In the genomic region with DNA sequence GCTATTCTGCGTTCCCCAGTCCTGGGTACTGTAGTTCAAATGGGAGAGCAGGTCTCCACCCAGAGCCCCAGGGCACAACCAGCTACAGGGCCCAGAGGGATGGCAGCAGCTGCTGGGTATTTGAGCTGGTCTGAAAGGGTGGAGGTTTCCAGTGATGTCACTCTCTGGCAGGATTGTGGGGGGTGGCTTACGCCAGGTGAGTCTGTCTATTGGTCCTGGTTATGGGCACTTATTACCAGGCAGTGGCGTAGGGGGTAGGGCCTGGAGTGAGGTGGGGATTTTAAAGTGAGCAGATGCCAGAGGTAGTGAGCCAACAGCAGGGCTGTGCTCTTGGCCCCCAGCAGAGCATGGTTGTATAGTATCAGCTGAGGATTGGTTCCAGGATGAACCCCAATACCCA, we compare ENCODE assay signal across 13 cellular contexts. TPM values are rescaled to one million over a fixed set of nuclear protein-coding genes. Genes with fewer than 3 reads are reported as not detected.
DNase-seq lines count a peak whose midpoint lies in the region; ATAC-seq, FAIRE-seq and TF ChIP-seq lines count a peak whose summit lies in the region.
"Had no signal": no experiment of that assay in that cellular context is flagged by ENCODE, and none has a peak within 500 bp of the region (broad histone marks: within the 10 kb centered on the region; RNA-seq: fewer than 3 reads in every experiment).

No MANE protein-coding gene starts in this region.

- intact Hi-C loops in uterus (cut with DNase I; ENCODE audit: low total_unique reads), result no loop called here

- TF ChIP-seq CTCF in foreskin keratinocyte (conservative IDR thresholded peaks at IDR 0.05) (no peak), uterus (IDR thresholded peaks at IDR 0.05) (no peak), osteoblast (IDR thresholded peaks at IDR 0.05; ENCODE audit: extremely low read depth, low read depth, low read length) (no peak)

- H3K9ac ChIP-seq in BLaER1, result peak overlapping the region; percentile 74

- TF ChIP-seq POLR2A in GM12891 (IDR thresholded peaks at IDR 0.05; ENCODE audit: low read depth, low read length) (peak; percentile 58), uterus (IDR thresholded peaks at IDR 0.05) (no peak)

- H3K36me3 ChIP-seq in BLaER1, result peaks cover 100% of the 10 kb centered on the region
- H3K36me3 ChIP-seq in uterus, result no peaks in the 10 kb centered on the region
- peaks cover 89% of the 10 kb centered on the region for H3K36me3 ChIP-seq in osteoblast (ENCODE audit: insufficient read depth, low read length)

- H3K4me3 Mint-ChIP-seq in T-helper 17 cell, result peak overlapping the region; percentile 69

- H3K27me3 ChIP-seq in BLaER1 (no peaks in the 10 kb centered on the region), foreskin keratinocyte (no peaks in the 10 kb centered on the region), uterus (no peaks in the 10 kb centered on the region), osteoblast (ENCODE audit: insufficient read depth, low read length) (no peaks in the 10 kb centered on the region)

- H3K4me1 Mint-ChIP-seq in T-helper 17 cell, result peaks cover 49% of the 10 kb centered on the region

- DNase-seq in GM12891 (ENCODE audit: insufficient read length, low spot score) (no peak), T-helper 17 cell (no peak), foreskin keratinocyte (no peak), uterus (no peak), osteoblast (ENCODE audit: insufficient read length, low spot score, missing footprints) (no peak)
- DNase-seq in activated effector memory CD4-positive, alpha-beta T cell treated with Interleukin-2 at 50 U/mL for 16 hours, result no peak
- DNase-seq: foreskin melanocyte, NCI-H524 treated with DMSO at 0.1 percent for 48 hours had no signal

- H3K9me3 ChIP-seq in BLaER1, result no peaks in the 10 kb centered on the region
- H3K9me3 ChIP-seq in T-helper 17 cell (ENCODE audit: control insufficient read depth, low read length, poor library complexity, severe bottlenecking), result no peaks in the 10 kb centered on the region
- no peaks in the 10 kb centered on the region for H3K9me3 ChIP-seq in uterus
- H3K9me3 ChIP-seq in osteoblast (ENCODE audit: low read depth, low read length), result no peaks in the 10 kb centered on the region

- peaks cover 9% of the 10 kb centered on the region for H3K36me3 Mint-ChIP-seq in T-helper 17 cell (ENCODE audit: low read depth)

- ATAC-seq in T-helper 17 cell (no peak), foreskin keratinocyte (peak; percentile 41), HG02884 (IDR thresholded peaks at IDR 0.05; ENCODE audit: unreplicated experiment) (no peak)

- H3K79me2 ChIP-seq in osteoblast (ENCODE audit: insufficient read depth, low read length), result peaks cover 72% of the 10 kb centered on the region

- H3K27me3 Mint-ChIP-seq in T-helper 17 cell, result no peaks in the 10 kb centered on the region

- H3K27ac Mint-ChIP-seq in T-helper 17 cell, result peak overlapping the region; percentile 100

- H3K4me1 ChIP-seq in BLaER1 (peaks cover 100% of the 10 kb centered on the region), foreskin keratinocyte (peaks cover 5% of the 10 kb centered on the region), uterus (peaks cover under 1 to 23% of the 10 kb centered on the region in 2 donors), osteoblast (ENCODE audit: insufficient read depth, low read length) (peaks cover 18% of the 10 kb centered on the region)

- peak overlapping the region; percentile 99 for H3K4me2 ChIP-seq in BLaER1
- no peak overlapping the region for H3K4me2 ChIP-seq in osteoblast (ENCODE audit: insufficient read depth, low read length)

- no peak overlapping the region for H3K4me3 ChIP-seq in BLaER1
- H3K4me3 ChIP-seq in uterus, result no peak overlapping the region
- H3K4me3 ChIP-seq in osteoblast (ENCODE audit: insufficient read depth, low read length), result no peak overlapping the region

- FAIRE-seq in GM12891 (lab: Jason Lieb, UNC), result no peak

- H3K27ac ChIP-seq in BLaER1 (peak overlapping the region; percentile 55; the same call in 1 of the 2 replicates), foreskin keratinocyte (no peak overlapping the region), uterus (no peak overlapping the region), osteoblast (ENCODE audit: low read depth, low read length) (no peak overlapping the region)

- no peak overlapping the region for H2AFZ ChIP-seq in osteoblast (ENCODE audit: low read length)

- H4K20me1 ChIP-seq in BLaER1, result peaks cover 100% of the 10 kb centered on the region
- peaks cover 85% of the 10 kb centered on the region for H4K20me1 ChIP-seq in osteoblast (ENCODE audit: insufficient read depth, low read length)

TF ChIP-seq in GM12891, 5 proteins besides CTCF, POLR2A, EP300 and RAD21:
- TF ChIP-seq SPI1 (IDR thresholded peaks at IDR 0.05; ENCODE audit: low read depth, low read length) (no peak), POLR2AphosphoS5 (IDR thresholded peaks at IDR 0.05; ENCODE audit: low read depth, low read length) (peak; percentile 84)

RNA-seq across cellular contexts. Expression of a gene that starts 6.2 kb away (rescaled TPM):
- 7,698 TPM for polyA plus RNA-seq in GM12891 (2012; ENCODE audit: low read depth, missing spikeins)
- 1,000 to 10,000 TPM; 3,299 to 3,349 TPM for total RNA-seq in T-helper 17 cell
- 3,278 and 3,889 TPM in 2 replicates for total RNA-seq in foreskin keratinocyte
- 5,360 and 6,188 TPM in 2 replicates for polyA plus RNA-seq in foreskin keratinocyte
- 1,000 to 10,000 TPM in 2 of 4 donors, 100 to 1,000 TPM in 2; 324 to 1,895 (median 1,094) TPM for total RNA-seq in uterus
- total RNA-seq in osteoblast, result 486 and 791 TPM in 2 replicates

RNA-seq across cellular contexts. Expression of a gene that starts 10.8 kb away (rescaled TPM):
- polyA plus RNA-seq in GM12891 (2012; ENCODE audit: low read depth, missing spikeins), result 466 TPM
- 10 to 100 TPM in 1 of 2 donors, 1 to 10 TPM in 1; 1.6 to 27.3 TPM for total RNA-seq in T-helper 17 cell
- total RNA-seq in foreskin keratinocyte, result 0.11 and 0.20 TPM in 2 replicates
- 0.17 and 0.30 TPM in 2 replicates for polyA plus RNA-seq in foreskin keratinocyte
- total RNA-seq in uterus, result under 1 TPM in 2 of 4 donors, not detected in 2; 0.29 to 0.62 TPM
- total RNA-seq in osteoblast, result 0.36 TPM in 1 of 2 replicates, not detected in the other
- total RNA-seq: Daoy had no signal

RNA-seq across cellular contexts. Expression of a gene that starts 16.7 kb away (rescaled TPM):
- 125 TPM for polyA plus RNA-seq in GM12891 (2012; ENCODE audit: low read depth, missing spikeins)
- total RNA-seq in T-helper 17 cell, result 100 to 1,000 TPM; 929 to 961 TPM
- 85.1 and 85.6 TPM in 2 replicates for total RNA-seq in foreskin keratinocyte
- polyA plus RNA-seq in foreskin keratinocyte, result 114 and 135 TPM in 2 replicates
- total RNA-seq in uterus, result 100 to 1,000 TPM in 1 of 4 donors, 10 to 100 TPM in 3; 13.5 to 118 (median 37.1) TPM
- 30.6 and 31.8 TPM in 2 replicates for total RNA-seq in osteoblast

RNA-seq across cellular contexts. Expression of a gene that starts 21.4 kb away (rescaled TPM):
- polyA plus RNA-seq in GM12891 (2012; ENCODE audit: low read depth, missing spikeins), result not detected
- total RNA-seq in T-helper 17 cell (not detected), foreskin keratinocyte (not detected in 2 replicates), uterus (under 1 TPM in 1 of 4 donors, not detected in 3; 0.14 TPM), osteoblast (not detected in 2 replicates)
- polyA plus RNA-seq in foreskin keratinocyte, result not detected in 2 replicates
- total RNA-seq: Daoy, mesenteric fat pad, skeletal muscle tissue had no signal

RNA-seq across cellular contexts. Expression of a gene that starts 21.8 kb away (rescaled TPM):
- polyA plus RNA-seq in GM12891 (2012; ENCODE audit: low read depth, missing spikeins), result not detected
- not detected for total RNA-seq in T-helper 17 cell
- not detected in 2 replicates for total RNA-seq in foreskin keratinocyte
- not detected in 2 replicates for polyA plus RNA-seq in foreskin keratinocyte
- total RNA-seq in uterus, result not detected
- total RNA-seq in osteoblast, result not detected in 2 replicates
- total RNA-seq: Daoy, mesenteric fat pad, skeletal muscle tissue had no signal

Comparison
In these comparisons a context has a peak if more than half of its experiments do, and no peak if none do; other contexts are left out.
1. RNA of a gene that starts 16.7 kb away (total RNA-seq): 929 to 961 TPM in T-helper 17 cell; 85.1 to 85.6 TPM in foreskin keratinocyte, 13.5 to 118 TPM in uterus and 30.6 to 31.8 TPM in osteoblast; every median in the first group is over 4 times any median in the second.